ENCODE assay signal across 23 cellular contexts in the genomic region with DNA sequence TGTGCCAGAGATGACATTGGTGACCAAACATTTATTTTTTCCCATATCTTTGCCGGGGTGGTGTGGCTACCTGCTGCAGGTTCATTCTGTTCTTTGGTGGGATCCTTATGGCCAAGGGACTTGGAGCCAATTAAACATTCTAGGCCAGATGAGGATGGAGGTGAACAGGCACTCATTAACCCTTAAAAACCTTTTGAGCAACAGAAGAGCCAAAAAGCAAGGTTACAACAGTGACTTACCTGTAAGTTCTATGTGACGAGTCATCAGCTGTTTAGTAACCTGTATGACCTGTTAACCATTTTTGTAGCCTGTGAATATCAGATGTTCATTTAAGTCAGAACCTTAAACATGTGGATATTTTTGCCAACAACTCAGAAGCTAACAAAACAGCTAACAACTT.
DNase-seq lines count a peak whose midpoint lies in the region; ATAC-seq and TF ChIP-seq lines count a peak whose summit lies in the region.
"Had no signal": no experiment of that assay in that cellular context is flagged by ENCODE, and none has a peak within 500 bp of the region (broad histone marks: within the 10 kb centered on the region; RNA-seq: fewer than 3 reads in every experiment).

No MANE protein-coding gene starts in this region.

- POLR2A ChIA-PET in MCF 10A (lab: Yijun Ruan, JAX) (interaction anchor here (0.7 kb wide), 1 partner anchor 14 kb away, joined by 3 read pairs; no protein-coding TSS in a partner anchor), PC-3 (lab: Charles Lee; ENCODE audit: unreplicated experiment) (interaction anchor here (0.6 kb wide), 1 partner anchor 284 kb away, joined by 3 read pairs; a partner anchor contains a TSS)

- H3K27me3 Mint-ChIP-seq in MCF 10A (ENCODE audit: insufficient read depth, unreplicated experiment): no peaks in the 10 kb centered on the region
- H3K27me3 Mint-ChIP-seq: CD4-positive, alpha-beta memory T cell had no signal

- H3K27ac Mint-ChIP-seq in MCF 10A (ENCODE audit: low read depth, unreplicated experiment): no peak overlapping the region
- no peak overlapping the region for H3K27ac Mint-ChIP-seq in stimulated activated effector memory CD8-positive, alpha-beta T cell treated with anti-CD3 and anti-CD28 coated beads, Interleukin-12 subunit alpha, Interleukin-12 subunit beta, amount 100 ng/mL, for 72 hours
- H3K27ac Mint-ChIP-seq: CD4-positive, alpha-beta memory T cell; GM23338 had no signal

- H3K9me2 ChIP-seq in PC-3 (replicated peaks; ENCODE audit: low read length): no peaks in the 10 kb centered on the region

- no peaks in the 10 kb centered on the region for H3K27me3 ChIP-seq in mammary epithelial cell (ENCODE audit: insufficient read depth, low read length)
- H3K27me3 ChIP-seq in PC-3 (ENCODE audit: low read length): no peaks in the 10 kb centered on the region
- no peaks in the 10 kb centered on the region for H3K27me3 ChIP-seq in smooth muscle cell (ENCODE audit: low read depth)
- H3K27me3 ChIP-seq: BLaER1 had no signal

- intact Hi-C loops in mammary epithelial cell (cut with micrococcal nuclease): loop anchor here (10.0 kb wide), 1 partner anchor 450 kb away; no protein-coding TSS in a partner anchor
- intact Hi-C loops in MCF 10A (cut with micrococcal nuclease): loop anchor here (10.0 kb wide), 1 partner anchor 280 kb away; a partner anchor contains a TSS
- intact Hi-C loops in PC-3 (cut with micrococcal nuclease): loop anchor here (5.0 kb wide), 1 partner anchor 283 kb away; a partner anchor contains a TSS

- H3K79me2 ChIP-seq in mammary epithelial cell (ENCODE audit: insufficient read depth, low read length) (no peaks in the 10 kb centered on the region), PC-3 (ENCODE audit: low read length) (no peaks in the 10 kb centered on the region), smooth muscle cell (ENCODE audit: low read depth) (no peaks in the 10 kb centered on the region)

- no peak for TF ChIP-seq CTCF in mammary epithelial cell (conservative IDR thresholded peaks at IDR 0.05 in 1 of 2, IDR thresholded peaks at IDR 0.05 in 1 of 2; ENCODE audit: extremely low read depth in 1 of 2, insufficient read depth in 1 of 2, low read depth in 1 of 2, low read length in 2 of 2)
- no peak for TF ChIP-seq CTCF in MCF 10A (IDR thresholded peaks at IDR 0.05; ENCODE audit: unreplicated experiment)
- TF ChIP-seq CTCF in PC-3 (conservative IDR thresholded peaks at IDR 0.05; ENCODE audit: low read depth, low read length): no peak
- no peak for TF ChIP-seq CTCF in epithelial cell of esophagus (IDR thresholded peaks at IDR 0.05; ENCODE audit: insufficient read depth, low read depth, low read length, missing control alignments)
- TF ChIP-seq CTCF in smooth muscle cell (IDR thresholded peaks at IDR 0.05; ENCODE audit: borderline replicate concordance, insufficient read depth, poor library complexity, severe bottlenecking): no peak

- H3K4me1 ChIP-seq in mammary epithelial cell (ENCODE audit: insufficient read depth, low read length): peaks cover 37% of the 10 kb centered on the region
- peaks cover 43% of the 10 kb centered on the region for H3K4me1 ChIP-seq in PC-3 (ENCODE audit: insufficient read depth, low read length)
- H3K4me1 ChIP-seq in smooth muscle cell (ENCODE audit: low read depth): peaks cover 23% of the 10 kb centered on the region
- H3K4me1 ChIP-seq: Caco-2, HAP-1 had no signal

- H3K4me2 ChIP-seq in mammary epithelial cell (ENCODE audit: insufficient read depth, low read depth, low read length) (no peak overlapping the region), PC-3 (ENCODE audit: low read length) (no peak overlapping the region), smooth muscle cell (no peak overlapping the region)
- H3K4me2 ChIP-seq: BLaER1, GM23338 had no signal

- no TSS peak for BruUV-seq in mammary epithelial cell (replicated peaks; lab: Mats Ljungman, UMichigan)
- BruUV-seq in MCF 10A (replicated peaks; lab: Mats Ljungman, UMichigan): no TSS peak
- BruUV-seq in PC-3 (replicated peaks; lab: Mats Ljungman, UMichigan): no TSS peak

- DNase-seq in mammary epithelial cell (peak; percentile 29), MCF 10A (ENCODE audit: unreplicated experiment) (no peak), PC-3 (peak; percentile 48), epithelial cell of esophagus (ENCODE audit: low read depth) (peak; percentile 66), smooth muscle cell (lab: John Stamatoyannopoulos, UW; ENCODE audit: unreplicated experiment) (no peak), epidermal melanocyte (ENCODE audit: insufficient read length, low spot score) (no peak)
- DNase-seq in stimulated activated effector memory CD8-positive, alpha-beta T cell treated with anti-CD3 and anti-CD28 coated beads, Interleukin-12 subunit alpha, Interleukin-12 subunit beta, amount 100 ng/mL, for 72 hours (ENCODE audit: low spot score in 2 of 2): no peak
- DNase-seq: Caco-2; CD4-positive, alpha-beta memory T cell; DMS 273 treated with DMSO at 0.1 percent for 48 hours; DMS79 treated with DMSO at 0.1 percent for 48 hours; MV-4-11; NCI-H1694; NCI-H2081; NCI-H2171; NCI-H345; NCI-H524; NCI-H774; Right ventricle myocardium superior had no signal

- H4K20me1 ChIP-seq in mammary epithelial cell (ENCODE audit: insufficient read depth, low read length) (no peaks in the 10 kb centered on the region), PC-3 (ENCODE audit: low read length) (no peaks in the 10 kb centered on the region), smooth muscle cell (ENCODE audit: low read depth) (no peaks in the 10 kb centered on the region)
- H4K20me1 ChIP-seq: BLaER1 had no signal

- H3K4me3 ChIP-seq in mammary epithelial cell (replicated peaks in 1 of 3; ENCODE audit: insufficient read depth in 1 of 3, low read depth in 2 of 3, low read length in 3 of 3): no peak overlapping the region
- H3K4me3 ChIP-seq in PC-3 (ENCODE audit: low read length): no peak overlapping the region
- no peak overlapping the region for H3K4me3 ChIP-seq in epithelial cell of esophagus (ENCODE audit: low read length)
- H3K4me3 ChIP-seq in smooth muscle cell: no peak overlapping the region
- H3K4me3 ChIP-seq: BLaER1, GM23338, HAP-1 had no signal

- peaks cover 27% of the 10 kb centered on the region for H3K4me1 Mint-ChIP-seq in MCF 10A (ENCODE audit: insufficient read depth, unreplicated experiment)
- peaks cover 27% of the 10 kb centered on the region for H3K4me1 Mint-ChIP-seq in stimulated activated effector memory CD8-positive, alpha-beta T cell treated with anti-CD3 and anti-CD28 coated beads, Interleukin-12 subunit alpha, Interleukin-12 subunit beta, amount 100 ng/mL, for 72 hours

- H3K36me3 ChIP-seq in mammary epithelial cell (ENCODE audit: insufficient read depth, low read length) (no peaks in the 10 kb centered on the region), PC-3 (ENCODE audit: low read depth, low read length) (peaks cover under 1% of the 10 kb centered on the region), smooth muscle cell (ENCODE audit: low read depth) (no peaks in the 10 kb centered on the region)

- H2AFZ ChIP-seq in mammary epithelial cell (ENCODE audit: low read depth, low read length) (no peak overlapping the region), PC-3 (ENCODE audit: low read length) (no peak overlapping the region), smooth muscle cell (ENCODE audit: low read depth) (no peak overlapping the region)
- H2AFZ ChIP-seq: GM23338 had no signal

- H3K36me3 Mint-ChIP-seq in MCF 10A (ENCODE audit: insufficient read depth, unreplicated experiment): peaks cover 17% of the 10 kb centered on the region
- H3K36me3 Mint-ChIP-seq in stimulated activated effector memory CD8-positive, alpha-beta T cell treated with anti-CD3 and anti-CD28 coated beads, Interleukin-12 subunit alpha, Interleukin-12 subunit beta, amount 100 ng/mL, for 72 hours: peaks cover 6% of the 10 kb centered on the region

- H3F3A ChIP-seq in PC-3 (ENCODE audit: low read length, unreplicated experiment): peaks cover 11% of the 10 kb centered on the region
- peaks cover 54% of the 10 kb centered on the region for H3F3A ChIP-seq in smooth muscle cell (ENCODE audit: low read depth)

- H3K9me3 Mint-ChIP-seq in MCF 10A (ENCODE audit: unreplicated experiment): no peaks in the 10 kb centered on the region
- no peaks in the 10 kb centered on the region for H3K9me3 Mint-ChIP-seq in stimulated activated effector memory CD8-positive, alpha-beta T cell treated with anti-CD3 and anti-CD28 coated beads, Interleukin-12 subunit alpha, Interleukin-12 subunit beta, amount 100 ng/mL, for 72 hours
- H3K9me3 Mint-ChIP-seq: CD4-positive, alpha-beta memory T cell; GM23338 had no signal

- H3K9me3 ChIP-seq in mammary epithelial cell (replicated peaks; ENCODE audit: insufficient read depth, low read length): no peaks in the 10 kb centered on the region
- H3K9me3 ChIP-seq in PC-3 (ENCODE audit: low read length): no peaks in the 10 kb centered on the region
- H3K9me3 ChIP-seq in smooth muscle cell (replicated peaks; ENCODE audit: low read depth): no peaks in the 10 kb centered on the region
- H3K9me3 ChIP-seq: BLaER1, Caco-2, HAP-1 had no signal

- dilution Hi-C loops in mammary epithelial cell (cut with HindIII; ENCODE audit: low sequenced_read_pairs): no loop called here

- no peak overlapping the region for H3K27ac ChIP-seq in mammary epithelial cell (ENCODE audit: insufficient read depth, low read depth, low read length)
- H3K27ac ChIP-seq in PC-3 (ENCODE audit: low read length): no peak overlapping the region
- H3K27ac ChIP-seq in smooth muscle cell (ENCODE audit: low read depth): peak overlapping the region; percentile 22
- H3K27ac ChIP-seq: BLaER1 had no signal

- 71% methylated on average over 2 of the region's 2 CpGs for WGBS in mammary epithelial cell (ENCODE audit: low coverage, missing lambda C conversion rate)
- WGBS in smooth muscle cell (ENCODE audit: low lambda C conversion rate): 94% methylated on average over 2 of the region's 2 CpGs

- ATAC-seq in PC-3: no peak
- no peak for ATAC-seq in stimulated activated effector memory CD8-positive, alpha-beta T cell treated with anti-CD3 and anti-CD28 coated beads, Interleukin-12 subunit alpha, Interleukin-12 subunit beta, amount 100 ng/mL, for 72 hours
- no peak for ATAC-seq in GM21360 (IDR thresholded peaks at IDR 0.05; ENCODE audit: unreplicated experiment)
- ATAC-seq: GM23338 had no signal

- in situ Hi-C loops in mammary epithelial cell (cut with MboI; ENCODE audit: low sequenced_read_pairs in 2 of 2): no loop called here

- H3K9ac ChIP-seq in mammary epithelial cell (ENCODE audit: insufficient read depth, low read length) (no peak overlapping the region), PC-3 (ENCODE audit: low read length) (no peak overlapping the region), smooth muscle cell (ENCODE audit: low read depth) (no peak overlapping the region)
- H3K9ac ChIP-seq: BLaER1 had no signal

- no peak overlapping the region for H3K4me3 Mint-ChIP-seq in MCF 10A (ENCODE audit: unreplicated experiment)
- H3K4me3 Mint-ChIP-seq in stimulated activated effector memory CD8-positive, alpha-beta T cell treated with anti-CD3 and anti-CD28 coated beads, Interleukin-12 subunit alpha, Interleukin-12 subunit beta, amount 100 ng/mL, for 72 hours: no peak overlapping the region
- H3K4me3 Mint-ChIP-seq: CD4-positive, alpha-beta memory T cell; GM23338 had no signal

- CTCF ChIA-PET in mammary epithelial cell (lab: Charles Lee; ENCODE audit: low non-redundant PET) (no interaction called here), MCF 10A (lab: Yijun Ruan, JAX) (interaction anchor here (0.6 to 1.9 kb wide), 5 partner anchors 11 to 1780 kb away, joined by 3 to 6 read pairs (median 3); no protein-coding TSS in a partner anchor), PC-3 (lab: Charles Lee) (no interaction called here)

Comparison
In these comparisons a context has a peak if more than half of its experiments do, and no peak if none do; other contexts are left out.
1. DNase-seq: peak in mammary epithelial cell (single experiment), PC-3 (single experiment) and epithelial cell of esophagus (single experiment); none in MCF 10A (single experiment), smooth muscle cell (single experiment), stimulated activated effector memory CD8-positive, alpha-beta T cell treated with anti-CD3 and anti-CD28 coated beads, Interleukin-12 subunit alpha, Interleukin-12 subunit beta, amount 100 ng/mL, for 72 hours (0 of 2) and epidermal melanocyte (single experiment).